1 cellular context compared by ENCODE assay signal in genomic region chr7:139359366-139360209, GRCh38.
TF ChIP-seq lines count a peak whose summit lies in the region.

A gene with protein sequence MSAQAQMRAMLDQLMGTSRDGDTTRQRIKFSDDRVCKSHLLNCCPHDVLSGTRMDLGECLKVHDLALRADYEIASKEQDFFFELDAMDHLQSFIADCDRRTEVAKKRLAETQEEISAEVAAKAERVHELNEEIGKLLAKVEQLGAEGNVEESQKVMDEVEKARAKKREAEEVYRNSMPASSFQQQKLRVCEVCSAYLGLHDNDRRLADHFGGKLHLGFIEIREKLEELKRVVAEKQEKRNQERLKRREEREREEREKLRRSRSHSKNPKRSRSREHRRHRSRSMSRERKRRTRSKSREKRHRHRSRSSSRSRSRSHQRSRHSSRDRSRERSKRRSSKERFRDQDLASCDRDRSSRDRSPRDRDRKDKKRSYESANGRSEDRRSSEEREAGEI (plus strand): TSS chr7:139359894. CDS start chr7:139360262, 368 bp downstream.

TF ChIP-seq in HepG2, 621 proteins besides CTCF, POLR2A, EP300 and RAD21 (continued from another document and continues in another):
- TF ChIP-seq ZNF800 (CRISPR knock-in tag; IDR thresholded peaks at IDR 0.05) (peak; percentile 97), ZBTB26 (CRISPR knock-in tag; IDR thresholded peaks at IDR 0.05; ENCODE audit: borderline replicate concordance) (peak; percentile 31; the same call in 1 of the 2 replicates), ONECUT2 (CRISPR knock-in tag; IDR thresholded peaks at IDR 0.05) (no peak), ZNF12 (CRISPR knock-in tag; IDR thresholded peaks at IDR 0.05) (0 out of 2 replicates have a peak, but pooled peaks have one; percentile 34), SOX13 (IDR thresholded peaks at IDR 0.05) (peak; percentile 10; the same call in 1 of the 2 replicates), SOX13 (CRISPR knock-in tag; conservative IDR thresholded peaks at IDR 0.05 in 1 of 2, IDR thresholded peaks at IDR 0.05 in 1 of 2) (peak in 1 of 2 experiments; percentile 32; a peak in 1 of 4 replicates), ZMYM4 (CRISPR knock-in tag; IDR thresholded peaks at IDR 0.05) (peak; percentile 96), ZNF232 (CRISPR knock-in tag; IDR thresholded peaks at IDR 0.05; ENCODE audit: borderline replicate concordance) (peak; percentile 82), KLF16 (CRISPR knock-in tag; IDR thresholded peaks at IDR 0.05) (peak in 1 of 2 experiments; percentile 69; a peak in 2 of 4 replicates), FIP1L1 (IDR thresholded peaks at IDR 0.05; ENCODE audit: borderline replicate concordance, insufficient read depth, low read depth, low read length) (no peak), IKZF4 (CRISPR knock-in tag; IDR thresholded peaks at IDR 0.05; ENCODE audit: borderline replicate concordance, low read depth, not compliant biosample characterization) (peak; percentile 76), POGZ (CRISPR knock-in tag; IDR thresholded peaks at IDR 0.05) (peak; percentile 74), ZNF253 (CRISPR knock-in tag; IDR thresholded peaks at IDR 0.05; ENCODE audit: borderline replicate concordance) (no peak), RXRA (CRISPR knock-in tag; IDR thresholded peaks at IDR 0.05) (peak; percentile 20; the same call in 1 of the 2 replicates), HNRNPLL (IDR thresholded peaks at IDR 0.05; ENCODE audit: low read depth, low read length, poor library complexity, severe bottlenecking) (peak; percentile 93), MED8 (CRISPR knock-in tag; IDR thresholded peaks at IDR 0.05; ENCODE audit: insufficient replicate concordance) (peak; percentile 89), HES4 (CRISPR knock-in tag; IDR thresholded peaks at IDR 0.05; ENCODE audit: borderline replicate concordance) (peak; percentile 71; the same call in 1 of the 2 replicates), NONO (IDR thresholded peaks at IDR 0.05) (no peak), NONO (CRISPR knock-in tag; conservative IDR thresholded peaks at IDR 0.05) (peak; percentile 91), KLF9 (CRISPR knock-in tag; IDR thresholded peaks at IDR 0.05; ENCODE audit: low read depth) (peak; percentile 35; the same call in 1 of the 2 replicates), FOSL1 (CRISPR knock-in tag; IDR thresholded peaks at IDR 0.05; ENCODE audit: borderline replicate concordance) (no peak), PRMT3 (CRISPR knock-in tag; IDR thresholded peaks at IDR 0.05; ENCODE audit: borderline replicate concordance, low read depth) (peak; percentile 76; the same call in 1 of the 2 replicates), ZNF781 (CRISPR knock-in tag; IDR thresholded peaks at IDR 0.05; ENCODE audit: borderline replicate concordance, not compliant biosample characterization) (peak; percentile 61), SNAI1 (CRISPR knock-in tag; IDR thresholded peaks at IDR 0.05; ENCODE audit: borderline replicate concordance) (0 out of 2 replicates have a peak, but pooled peaks have one; percentile 36), ZNF768 (CRISPR knock-in tag; IDR thresholded peaks at IDR 0.05) (peak; percentile 33; the same call in 1 of the 2 replicates), POLR2AphosphoS2 (IDR thresholded peaks at IDR 0.05; ENCODE audit: low read depth, low read length) (peak; percentile 78; the same call in 1 of the 2 replicates), SNRNP70 (IDR thresholded peaks at IDR 0.05; ENCODE audit: low read depth, low read length) (no peak)
- TF ChIP-seq, protein P1, sequence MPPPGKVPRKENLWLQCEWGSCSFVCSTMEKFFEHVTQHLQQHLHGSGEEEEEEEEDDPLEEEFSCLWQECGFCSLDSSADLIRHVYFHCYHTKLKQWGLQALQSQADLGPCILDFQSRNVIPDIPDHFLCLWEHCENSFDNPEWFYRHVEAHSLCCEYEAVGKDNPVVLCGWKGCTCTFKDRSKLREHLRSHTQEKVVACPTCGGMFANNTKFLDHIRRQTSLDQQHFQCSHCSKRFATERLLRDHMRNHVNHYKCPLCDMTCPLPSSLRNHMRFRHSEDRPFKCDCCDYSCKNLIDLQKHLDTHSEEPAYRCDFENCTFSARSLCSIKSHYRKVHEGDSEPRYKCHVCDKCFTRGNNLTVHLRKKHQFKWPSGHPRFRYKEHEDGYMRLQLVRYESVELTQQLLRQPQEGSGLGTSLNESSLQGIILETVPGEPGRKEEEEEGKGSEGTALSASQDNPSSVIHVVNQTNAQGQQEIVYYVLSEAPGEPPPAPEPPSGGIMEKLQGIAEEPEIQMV (CRISPR knock-in tag; IDR thresholded peaks at IDR 0.05; ENCODE audit: low read depth): peak; percentile 83; the same call in 1 of the 2 replicates
- TF ChIP-seq, protein P2, sequence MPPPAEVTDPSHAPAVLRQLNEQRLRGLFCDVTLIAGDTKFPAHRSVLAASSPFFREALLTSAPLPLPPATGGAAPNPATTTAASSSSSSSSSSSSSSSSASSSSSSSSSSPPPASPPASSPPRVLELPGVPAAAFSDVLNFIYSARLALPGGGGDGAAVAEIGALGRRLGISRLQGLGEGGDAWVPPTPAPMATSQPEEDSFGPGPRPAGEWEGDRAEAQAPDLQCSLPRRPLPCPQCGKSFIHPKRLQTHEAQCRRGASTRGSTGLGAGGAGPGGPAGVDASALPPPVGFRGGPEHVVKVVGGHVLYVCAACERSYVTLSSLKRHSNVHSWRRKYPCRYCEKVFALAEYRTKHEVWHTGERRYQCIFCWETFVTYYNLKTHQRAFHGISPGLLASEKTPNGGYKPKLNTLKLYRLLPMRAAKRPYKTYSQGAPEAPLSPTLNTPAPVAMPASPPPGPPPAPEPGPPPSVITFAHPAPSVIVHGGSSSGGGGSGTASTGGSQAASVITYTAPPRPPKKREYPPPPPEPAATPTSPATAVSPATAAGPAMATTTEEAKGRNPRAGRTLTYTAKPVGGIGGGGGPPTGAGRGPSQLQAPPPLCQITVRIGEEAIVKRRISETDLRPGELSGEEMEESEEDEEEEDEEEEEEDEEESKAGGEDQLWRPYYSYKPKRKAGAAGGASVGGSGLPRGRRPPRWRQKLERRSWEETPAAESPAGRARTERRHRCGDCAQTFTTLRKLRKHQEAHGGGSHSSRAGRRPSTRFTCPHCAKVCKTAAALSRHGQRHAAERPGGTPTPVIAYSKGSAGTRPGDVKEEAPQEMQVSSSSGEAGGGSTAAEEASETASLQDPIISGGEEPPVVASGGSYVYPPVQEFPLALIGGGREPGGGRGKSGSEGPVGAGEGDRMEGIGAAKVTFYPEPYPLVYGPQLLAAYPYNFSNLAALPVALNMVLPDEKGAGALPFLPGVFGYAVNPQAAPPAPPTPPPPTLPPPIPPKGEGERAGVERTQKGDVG (CRISPR knock-in tag; IDR thresholded peaks at IDR 0.05; ENCODE audit: borderline replicate concordance): peak; percentile 54; the same call in 1 of the 2 replicates
- TF ChIP-seq, protein P3, sequence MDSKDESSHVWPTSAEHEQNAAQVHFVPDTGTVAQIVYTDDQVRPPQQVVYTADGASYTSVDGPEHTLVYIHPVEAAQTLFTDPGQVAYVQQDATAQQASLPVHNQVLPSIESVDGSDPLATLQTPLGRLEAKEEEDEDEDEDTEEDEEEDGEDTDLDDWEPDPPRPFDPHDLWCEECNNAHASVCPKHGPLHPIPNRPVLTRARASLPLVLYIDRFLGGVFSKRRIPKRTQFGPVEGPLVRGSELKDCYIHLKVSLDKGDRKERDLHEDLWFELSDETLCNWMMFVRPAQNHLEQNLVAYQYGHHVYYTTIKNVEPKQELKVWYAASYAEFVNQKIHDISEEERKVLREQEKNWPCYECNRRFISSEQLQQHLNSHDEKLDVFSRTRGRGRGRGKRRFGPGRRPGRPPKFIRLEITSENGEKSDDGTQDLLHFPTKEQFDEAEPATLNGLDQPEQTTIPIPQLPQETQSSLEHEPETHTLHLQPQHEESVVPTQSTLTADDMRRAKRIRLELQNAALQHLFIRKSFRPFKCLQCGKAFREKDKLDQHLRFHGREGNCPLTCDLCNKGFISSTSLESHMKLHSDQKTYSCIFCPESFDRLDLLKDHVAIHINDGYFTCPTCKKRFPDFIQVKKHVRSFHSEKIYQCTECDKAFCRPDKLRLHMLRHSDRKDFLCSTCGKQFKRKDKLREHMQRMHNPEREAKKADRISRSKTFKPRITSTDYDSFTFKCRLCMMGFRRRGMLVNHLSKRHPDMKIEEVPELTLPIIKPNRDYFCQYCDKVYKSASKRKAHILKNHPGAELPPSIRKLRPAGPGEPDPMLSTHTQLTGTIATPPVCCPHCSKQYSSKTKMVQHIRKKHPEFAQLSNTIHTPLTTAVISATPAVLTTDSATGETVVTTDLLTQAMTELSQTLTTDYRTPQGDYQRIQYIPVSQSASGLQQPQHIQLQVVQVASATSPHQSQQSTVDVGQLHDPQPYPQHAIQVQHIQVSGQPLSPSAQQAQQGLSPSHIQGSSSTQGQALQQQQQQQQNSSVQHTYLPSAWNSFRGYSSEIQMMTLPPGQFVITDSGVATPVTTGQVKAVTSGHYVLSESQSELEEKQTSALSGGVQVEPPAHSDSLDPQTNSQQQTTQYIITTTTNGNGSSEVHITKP (CRISPR knock-in tag; IDR thresholded peaks at IDR 0.05; ENCODE audit: low read depth): no peak; the same call in 1 of the 2 replicates
- TF ChIP-seq, protein P4, sequence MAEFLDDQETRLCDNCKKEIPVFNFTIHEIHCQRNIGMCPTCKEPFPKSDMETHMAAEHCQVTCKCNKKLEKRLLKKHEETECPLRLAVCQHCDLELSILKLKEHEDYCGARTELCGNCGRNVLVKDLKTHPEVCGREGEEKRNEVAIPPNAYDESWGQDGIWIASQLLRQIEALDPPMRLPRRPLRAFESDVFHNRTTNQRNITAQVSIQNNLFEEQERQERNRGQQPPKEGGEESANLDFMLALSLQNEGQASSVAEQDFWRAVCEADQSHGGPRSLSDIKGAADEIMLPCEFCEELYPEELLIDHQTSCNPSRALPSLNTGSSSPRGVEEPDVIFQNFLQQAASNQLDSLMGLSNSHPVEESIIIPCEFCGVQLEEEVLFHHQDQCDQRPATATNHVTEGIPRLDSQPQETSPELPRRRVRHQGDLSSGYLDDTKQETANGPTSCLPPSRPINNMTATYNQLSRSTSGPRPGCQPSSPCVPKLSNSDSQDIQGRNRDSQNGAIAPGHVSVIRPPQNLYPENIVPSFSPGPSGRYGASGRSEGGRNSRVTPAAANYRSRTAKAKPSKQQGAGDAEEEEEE (CRISPR knock-in tag; IDR thresholded peaks at IDR 0.05; ENCODE audit: borderline replicate concordance): 0 out of 2 replicates have a peak, but pooled peaks have one; percentile 56
- TF ChIP-seq, protein P5, sequence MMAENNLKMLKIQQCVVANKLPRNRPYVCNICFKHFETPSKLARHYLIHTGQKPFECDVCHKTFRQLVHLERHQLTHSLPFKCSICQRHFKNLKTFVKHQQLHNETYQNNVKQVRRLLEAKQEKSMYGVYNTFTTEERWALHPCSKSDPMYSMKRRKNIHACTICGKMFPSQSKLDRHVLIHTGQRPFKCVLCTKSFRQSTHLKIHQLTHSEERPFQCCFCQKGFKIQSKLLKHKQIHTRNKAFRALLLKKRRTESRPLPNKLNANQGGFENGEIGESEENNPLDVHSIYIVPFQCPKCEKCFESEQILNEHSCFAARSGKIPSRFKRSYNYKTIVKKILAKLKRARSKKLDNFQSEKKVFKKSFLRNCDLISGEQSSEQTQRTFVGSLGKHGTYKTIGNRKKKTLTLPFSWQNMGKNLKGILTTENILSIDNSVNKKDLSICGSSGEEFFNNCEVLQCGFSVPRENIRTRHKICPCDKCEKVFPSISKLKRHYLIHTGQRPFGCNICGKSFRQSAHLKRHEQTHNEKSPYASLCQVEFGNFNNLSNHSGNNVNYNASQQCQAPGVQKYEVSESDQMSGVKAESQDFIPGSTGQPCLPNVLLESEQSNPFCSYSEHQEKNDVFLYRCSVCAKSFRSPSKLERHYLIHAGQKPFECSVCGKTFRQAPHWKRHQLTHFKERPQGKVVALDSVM (CRISPR knock-in tag; IDR thresholded peaks at IDR 0.05): no peak
- TF ChIP-seq, protein P6, sequence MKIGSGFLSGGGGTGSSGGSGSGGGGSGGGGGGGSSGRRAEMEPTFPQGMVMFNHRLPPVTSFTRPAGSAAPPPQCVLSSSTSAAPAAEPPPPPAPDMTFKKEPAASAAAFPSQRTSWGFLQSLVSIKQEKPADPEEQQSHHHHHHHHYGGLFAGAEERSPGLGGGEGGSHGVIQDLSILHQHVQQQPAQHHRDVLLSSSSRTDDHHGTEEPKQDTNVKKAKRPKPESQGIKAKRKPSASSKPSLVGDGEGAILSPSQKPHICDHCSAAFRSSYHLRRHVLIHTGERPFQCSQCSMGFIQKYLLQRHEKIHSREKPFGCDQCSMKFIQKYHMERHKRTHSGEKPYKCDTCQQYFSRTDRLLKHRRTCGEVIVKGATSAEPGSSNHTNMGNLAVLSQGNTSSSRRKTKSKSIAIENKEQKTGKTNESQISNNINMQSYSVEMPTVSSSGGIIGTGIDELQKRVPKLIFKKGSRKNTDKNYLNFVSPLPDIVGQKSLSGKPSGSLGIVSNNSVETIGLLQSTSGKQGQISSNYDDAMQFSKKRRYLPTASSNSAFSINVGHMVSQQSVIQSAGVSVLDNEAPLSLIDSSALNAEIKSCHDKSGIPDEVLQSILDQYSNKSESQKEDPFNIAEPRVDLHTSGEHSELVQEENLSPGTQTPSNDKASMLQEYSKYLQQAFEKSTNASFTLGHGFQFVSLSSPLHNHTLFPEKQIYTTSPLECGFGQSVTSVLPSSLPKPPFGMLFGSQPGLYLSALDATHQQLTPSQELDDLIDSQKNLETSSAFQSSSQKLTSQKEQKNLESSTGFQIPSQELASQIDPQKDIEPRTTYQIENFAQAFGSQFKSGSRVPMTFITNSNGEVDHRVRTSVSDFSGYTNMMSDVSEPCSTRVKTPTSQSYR (CRISPR knock-in tag; IDR thresholded peaks at IDR 0.05; ENCODE audit: borderline replicate concordance): no peak; the same call in 1 of the 2 replicates
